13 cellular contexts compared by ENCODE assay signal in genomic region chr2:70374616-70375015, GRCh38.
DNase-seq lines count a peak whose midpoint lies in the region; TF ChIP-seq lines count a peak whose summit lies in the region.
"Had no signal": no experiment of that assay in that cellular context is flagged by ENCODE, and none has a peak within 500 bp of the region (broad histone marks: within the 10 kb centered on the region; RNA-seq: fewer than 3 reads in every experiment).

No MANE protein-coding gene starts in this region.

- no peaks in the 10 kb centered on the region for H3K36me3 ChIP-seq in MM.1S (replicated peaks; ENCODE audit: insufficient read depth, low read length)
- H3K36me3 ChIP-seq in WERI-Rb-1: no peaks in the 10 kb centered on the region
- no peaks in the 10 kb centered on the region for H3K36me3 ChIP-seq in tibial artery

- no peak for TF ChIP-seq CTCF in MM.1S (IDR thresholded peaks at IDR 0.05; ENCODE audit: low read length)
- no peak for TF ChIP-seq CTCF in WERI-Rb-1 (IDR thresholded peaks at IDR 0.05; ENCODE audit: low read depth, low read length)
- TF ChIP-seq CTCF in GM10266 (IDR thresholded peaks at IDR 0.05; ENCODE audit: control insufficient read depth, insufficient read depth, low read depth, missing control alignments): no peak
- TF ChIP-seq CTCF in tibial artery (IDR thresholded peaks at IDR 0.05): no peak

- H3K4me1 ChIP-seq in MM.1S (ENCODE audit: low read length) (peaks cover 20% of the 10 kb centered on the region), tibial artery (no peaks in the 10 kb centered on the region)
- H3K4me1 ChIP-seq: Caco-2 had no signal

- H3K4me2 ChIP-seq in MM.1S (ENCODE audit: low read depth, low read length): peak overlapping the region; percentile 40; the same call in 1 of the 2 replicates
- H3K4me2 ChIP-seq: GM23338 had no signal

- intact Hi-C loops in tibial artery (cut with DNase I; ENCODE audit: low total_unique reads): no loop called here

- no peaks in the 10 kb centered on the region for H4K20me1 ChIP-seq in MM.1S (ENCODE audit: insufficient read depth, low read length)

- no peaks in the 10 kb centered on the region for H3K9me3 ChIP-seq in MM.1S (replicated peaks; ENCODE audit: insufficient read depth, low read length)
- no peaks in the 10 kb centered on the region for H3K9me3 ChIP-seq in WERI-Rb-1 (ENCODE audit: severe bottlenecking)
- no peaks in the 10 kb centered on the region for H3K9me3 ChIP-seq in tibial artery

- H3K9me2 ChIP-seq in MM.1S (replicated peaks; ENCODE audit: insufficient read depth, low read length): no peaks in the 10 kb centered on the region

- H3K79me2 ChIP-seq in MM.1S (ENCODE audit: low read length): no peaks in the 10 kb centered on the region

- peak; percentile 74 for DNase-seq in MM.1S
- peak; percentile 12 for DNase-seq in NCI-H1694 treated with DMSO at 0.1 percent for 48 hours (lab: John Stamatoyannopoulos, UW)
- DNase-seq in islet precursor cell: peak; percentile 24
- no peak for DNase-seq in WERI-Rb-1
- no peak for DNase-seq in GM10266 (ENCODE audit: extremely low spot score)
- DNase-seq in tibial artery: no peak
- DNase-seq: ACHN; Caco-2; CD4-positive, alpha-beta T cell; HCEC 1CT; IMR-90 had no signal

- H3K4me3 ChIP-seq in MM.1S (ENCODE audit: low read length) (no peak overlapping the region; the same call in 1 of the 2 replicates), WERI-Rb-1 (ENCODE audit: low read depth, low read length) (no peak overlapping the region), tibial artery (no peak overlapping the region)
- H3K4me3 ChIP-seq: GM23338 had no signal

- H3K27me3 ChIP-seq in MM.1S (replicated peaks; ENCODE audit: insufficient read depth, low read length) (no peaks in the 10 kb centered on the region), WERI-Rb-1 (ENCODE audit: insufficient read depth, low read depth, severe bottlenecking) (peaks cover 14% of the 10 kb centered on the region), tibial artery (peaks cover 0 to 2% of the 10 kb centered on the region in 2 donors)

- peak overlapping the region; percentile 17; the same call in 1 of the 2 replicates for H2AFZ ChIP-seq in MM.1S (ENCODE audit: low read length)
- H2AFZ ChIP-seq: GM23338 had no signal

- no peak overlapping the region for H3K9ac ChIP-seq in MM.1S (ENCODE audit: low read length)

- H3F3A ChIP-seq in MM.1S (ENCODE audit: insufficient read depth, low read length): peaks cover 9% of the 10 kb centered on the region; the same call in 1 of the 2 replicates

- H3K27ac ChIP-seq in MM.1S (ENCODE audit: low read length) (peak overlapping the region; percentile 56; the same call in 1 of the 2 replicates), WERI-Rb-1 (no peak overlapping the region), tibial artery (no peak overlapping the region)
- H3K27ac ChIP-seq: C4-2B had no signal

Comparison
In these comparisons a context has a peak if more than half of its experiments do, and no peak if none do; other contexts are left out.
1. DNase-seq: peak in MM.1S (single experiment), NCI-H1694 treated with DMSO at 0.1 percent for 48 hours (single experiment) and islet precursor cell (single experiment); none in WERI-Rb-1 (single experiment), GM10266 (single experiment) and tibial artery (0 of 2).